In the genomic region with DNA sequence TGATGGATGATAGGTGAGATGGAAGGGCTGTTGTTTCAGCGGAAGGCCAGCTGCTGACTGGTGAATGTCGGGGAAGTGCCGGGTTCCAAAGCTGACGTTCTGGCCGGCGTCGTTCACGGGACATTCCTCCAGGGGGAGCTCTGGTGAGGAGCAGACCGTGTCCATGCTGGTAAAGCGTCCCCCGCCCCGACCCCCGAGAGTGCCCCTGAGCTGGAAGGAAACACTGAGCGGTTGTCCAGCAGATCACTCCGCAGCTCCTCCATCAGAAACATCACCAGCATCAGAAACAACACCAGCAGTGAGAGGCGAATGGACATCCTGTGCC, we compare ENCODE assay signal across 10 cellular contexts. TPM values are rescaled to one million over a fixed set of nuclear protein-coding genes. Genes with fewer than 3 reads are reported as not detected.
A peak's percentile ranks its signal among the peaks of the same experiment; 100 is the strongest.
DNase-seq lines count a peak whose midpoint lies in the region; ATAC-seq and TF ChIP-seq lines count a peak whose summit lies in the region.
"Had no signal": no experiment of that assay in that cellular context is flagged by ENCODE, and none has a peak within 500 bp of the region (broad histone marks: within the 10 kb centered on the region; RNA-seq: fewer than 3 reads in every experiment).

No MANE protein-coding gene starts in this region.

- WGBS in esophagus muscularis mucosa, result 13% methylated on average over 15 of the region's 16 CpGs

- H3K4me1 Mint-ChIP-seq in activated T-cell treated with anti-CD3 and anti-CD28 coated beads, Interleukin-2, amount 50 U/mL, for 24 hours (ENCODE audit: low read depth), result no peaks in the 10 kb centered on the region
- no peaks in the 10 kb centered on the region for H3K4me1 Mint-ChIP-seq in stimulated activated memory B cell treated with anti-CD40 and anti-IgM and Interleukin-4, amounts not matched to agents 10 μg/mL and 1 μg/mL and 100 μg/mL, for 72 hours
- H3K4me1 Mint-ChIP-seq: activated CD4-positive, alpha-beta T cell treated with anti-CD3 and anti-CD28 coated beads, Interleukin-2, amount 10 ng/mL, durations not matched to agents 7 days and 5 days had no signal

- no peaks in the 10 kb centered on the region for H3K36me3 Mint-ChIP-seq in activated T-cell treated with anti-CD3 and anti-CD28 coated beads, Interleukin-2, amount 50 U/mL, for 24 hours (ENCODE audit: low read depth)
- no peaks in the 10 kb centered on the region for H3K36me3 Mint-ChIP-seq in stimulated activated memory B cell treated with anti-CD40 and anti-IgM and Interleukin-4, amounts not matched to agents 10 μg/mL and 1 μg/mL and 100 μg/mL, for 72 hours
- H3K36me3 Mint-ChIP-seq: CD8-positive, alpha-beta memory T cell had no signal

- peaks cover 0 to 14% (median 2%) of the 10 kb centered on the region in 4 donors for H3K4me1 ChIP-seq in esophagus muscularis mucosa

- no peak overlapping the region for H3K4me3 Mint-ChIP-seq in activated T-cell treated with anti-CD3 and anti-CD28 coated beads, Interleukin-2, amount 50 U/mL, for 24 hours
- H3K4me3 Mint-ChIP-seq in stimulated activated memory B cell treated with anti-CD40 and anti-IgM and Interleukin-4, amounts not matched to agents 10 μg/mL and 1 μg/mL and 100 μg/mL, for 72 hours, result no peak overlapping the region
- H3K4me3 Mint-ChIP-seq: activated CD4-positive, alpha-beta T cell treated with anti-CD3 and anti-CD28 coated beads, Interleukin-2, amount 10 ng/mL, durations not matched to agents 7 days and 5 days; CD8-positive, alpha-beta memory T cell had no signal

- no peak overlapping the region for H3K4me3 ChIP-seq in esophagus muscularis mucosa

- peak; percentile 38 for DNase-seq in activated T-cell treated with anti-CD3 and anti-CD28 coated beads, Interleukin-2, amount 50 U/mL, for 24 hours
- no peak for DNase-seq in activated T-cell treated with anti-CD3 and anti-CD28 coated beads for 4 hours
- DNase-seq in esophagus muscularis mucosa (ENCODE audit: extremely low spot score), result no peak
- peak; percentile 5 for DNase-seq in stimulated activated CD8-positive, alpha-beta memory T cell treated with anti-CD3 and anti-CD28 coated beads, Interleukin-4, amount 100 ng/mL, for 24 hours (ENCODE audit: low read depth)
- DNase-seq: activated CD4-positive, alpha-beta T cell treated with anti-CD3 and anti-CD28 coated beads, Interleukin-2, amount 10 ng/mL, durations not matched to agents 7 days and 5 days; CD8-positive, alpha-beta memory T cell had no signal

- peaks cover 0 to 9% (median 3%) of the 10 kb centered on the region in 4 donors for H3K9me3 ChIP-seq in esophagus muscularis mucosa

- ATAC-seq in GM21786 (IDR thresholded peaks at IDR 0.05; ENCODE audit: unreplicated experiment) (no peak), HG02884 (IDR thresholded peaks at IDR 0.05; ENCODE audit: unreplicated experiment) (no peak)
- no peak for ATAC-seq in stimulated activated memory B cell treated with anti-CD40 and anti-IgM and Interleukin-4, amounts not matched to agents 10 μg/mL and 1 μg/mL and 100 μg/mL, for 72 hours

- peaks cover 3% of the 10 kb centered on the region for H3K9me3 Mint-ChIP-seq in activated T-cell treated with anti-CD3 and anti-CD28 coated beads, Interleukin-2, amount 50 U/mL, for 24 hours
- no peaks in the 10 kb centered on the region for H3K9me3 Mint-ChIP-seq in stimulated activated memory B cell treated with anti-CD40 and anti-IgM and Interleukin-4, amounts not matched to agents 10 μg/mL and 1 μg/mL and 100 μg/mL, for 72 hours
- H3K9me3 Mint-ChIP-seq: activated CD4-positive, alpha-beta T cell treated with anti-CD3 and anti-CD28 coated beads, Interleukin-2, amount 10 ng/mL, durations not matched to agents 7 days and 5 days had no signal

- peaks cover 70% of the 10 kb centered on the region for H3K27me3 Mint-ChIP-seq in activated T-cell treated with anti-CD3 and anti-CD28 coated beads, Interleukin-2, amount 50 U/mL, for 24 hours
- peaks cover 69% of the 10 kb centered on the region for H3K27me3 Mint-ChIP-seq in stimulated activated memory B cell treated with anti-CD40 and anti-IgM and Interleukin-4, amounts not matched to agents 10 μg/mL and 1 μg/mL and 100 μg/mL, for 72 hours

- no peak overlapping the region for H3K27ac ChIP-seq in esophagus muscularis mucosa (replicated peaks in 1 of 4)

- H3K27me3 ChIP-seq in esophagus muscularis mucosa, result peaks cover 0 to 97% (median 28%) of the 10 kb centered on the region in 4 donors

- no peak overlapping the region for H3K27ac Mint-ChIP-seq in activated T-cell treated with anti-CD3 and anti-CD28 coated beads, Interleukin-2, amount 50 U/mL, for 24 hours
- H3K27ac Mint-ChIP-seq in stimulated activated memory B cell treated with anti-CD40 and anti-IgM and Interleukin-4, amounts not matched to agents 10 μg/mL and 1 μg/mL and 100 μg/mL, for 72 hours, result no peak overlapping the region
- H3K27ac Mint-ChIP-seq: activated CD4-positive, alpha-beta T cell treated with anti-CD3 and anti-CD28 coated beads, Interleukin-2, amount 10 ng/mL, durations not matched to agents 7 days and 5 days; CD8-positive, alpha-beta memory T cell had no signal

- no peak for TF ChIP-seq POLR2A in esophagus muscularis mucosa (IDR thresholded peaks at IDR 0.05; ENCODE audit: low read depth)

- TF ChIP-seq CTCF in esophagus muscularis mucosa (IDR thresholded peaks at IDR 0.05), result peak; percentile 9 to 45 (median 26)

- TF ChIP-seq EP300 in Ishikawa (IDR thresholded peaks at IDR 0.05; ENCODE audit: borderline replicate concordance) (no peak), esophagus muscularis mucosa (IDR thresholded peaks at IDR 0.05) (no peak)

- TF ChIP-seq RAD21 in Ishikawa (IDR thresholded peaks at IDR 0.05; ENCODE audit: low read depth), result peak; percentile 30; the same call in 1 of the 2 replicates

- intact Hi-C loops in esophagus muscularis mucosa (cut with DNase I), result no loop called here

- no peaks in the 10 kb centered on the region for H3K36me3 ChIP-seq in esophagus muscularis mucosa

TF ChIP-seq in Ishikawa, 13 proteins besides CTCF, POLR2A, EP300 and RAD21:
- TF ChIP-seq, protein P1, sequence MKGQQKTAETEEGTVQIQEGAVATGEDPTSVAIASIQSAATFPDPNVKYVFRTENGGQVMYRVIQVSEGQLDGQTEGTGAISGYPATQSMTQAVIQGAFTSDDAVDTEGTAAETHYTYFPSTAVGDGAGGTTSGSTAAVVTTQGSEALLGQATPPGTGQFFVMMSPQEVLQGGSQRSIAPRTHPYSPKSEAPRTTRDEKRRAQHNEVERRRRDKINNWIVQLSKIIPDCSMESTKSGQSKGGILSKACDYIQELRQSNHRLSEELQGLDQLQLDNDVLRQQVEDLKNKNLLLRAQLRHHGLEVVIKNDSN (IDR thresholded peaks at IDR 0.05), result no peak
- TF ChIP-seq, protein P2, sequence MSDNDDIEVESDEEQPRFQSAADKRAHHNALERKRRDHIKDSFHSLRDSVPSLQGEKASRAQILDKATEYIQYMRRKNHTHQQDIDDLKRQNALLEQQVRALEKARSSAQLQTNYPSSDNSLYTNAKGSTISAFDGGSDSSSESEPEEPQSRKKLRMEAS (IDR thresholded peaks at IDR 0.05), result no peak
- TF ChIP-seq TCF12 (IDR thresholded peaks at IDR 0.05; ENCODE audit: low read depth) (no peak), TEAD4 (IDR thresholded peaks at IDR 0.05) (no peak), TAF1 (IDR thresholded peaks at IDR 0.05; ENCODE audit: low read depth) (no peak), CREB1 (IDR thresholded peaks at IDR 0.05; ENCODE audit: low read depth) (no peak), YY1 (IDR thresholded peaks at IDR 0.05; ENCODE audit: low read depth) (no peak), EGR1 (IDR thresholded peaks at IDR 0.05) (no peak), ZBTB7A (IDR thresholded peaks at IDR 0.05; ENCODE audit: low read depth) (no peak), NFIC (IDR thresholded peaks at IDR 0.05) (no peak), FOXM1 (IDR thresholded peaks at IDR 0.05; ENCODE audit: borderline replicate concordance, low read depth) (no peak), CEBPB (IDR thresholded peaks at IDR 0.05) (no peak)
- TF ChIP-seq, protein P3, sequence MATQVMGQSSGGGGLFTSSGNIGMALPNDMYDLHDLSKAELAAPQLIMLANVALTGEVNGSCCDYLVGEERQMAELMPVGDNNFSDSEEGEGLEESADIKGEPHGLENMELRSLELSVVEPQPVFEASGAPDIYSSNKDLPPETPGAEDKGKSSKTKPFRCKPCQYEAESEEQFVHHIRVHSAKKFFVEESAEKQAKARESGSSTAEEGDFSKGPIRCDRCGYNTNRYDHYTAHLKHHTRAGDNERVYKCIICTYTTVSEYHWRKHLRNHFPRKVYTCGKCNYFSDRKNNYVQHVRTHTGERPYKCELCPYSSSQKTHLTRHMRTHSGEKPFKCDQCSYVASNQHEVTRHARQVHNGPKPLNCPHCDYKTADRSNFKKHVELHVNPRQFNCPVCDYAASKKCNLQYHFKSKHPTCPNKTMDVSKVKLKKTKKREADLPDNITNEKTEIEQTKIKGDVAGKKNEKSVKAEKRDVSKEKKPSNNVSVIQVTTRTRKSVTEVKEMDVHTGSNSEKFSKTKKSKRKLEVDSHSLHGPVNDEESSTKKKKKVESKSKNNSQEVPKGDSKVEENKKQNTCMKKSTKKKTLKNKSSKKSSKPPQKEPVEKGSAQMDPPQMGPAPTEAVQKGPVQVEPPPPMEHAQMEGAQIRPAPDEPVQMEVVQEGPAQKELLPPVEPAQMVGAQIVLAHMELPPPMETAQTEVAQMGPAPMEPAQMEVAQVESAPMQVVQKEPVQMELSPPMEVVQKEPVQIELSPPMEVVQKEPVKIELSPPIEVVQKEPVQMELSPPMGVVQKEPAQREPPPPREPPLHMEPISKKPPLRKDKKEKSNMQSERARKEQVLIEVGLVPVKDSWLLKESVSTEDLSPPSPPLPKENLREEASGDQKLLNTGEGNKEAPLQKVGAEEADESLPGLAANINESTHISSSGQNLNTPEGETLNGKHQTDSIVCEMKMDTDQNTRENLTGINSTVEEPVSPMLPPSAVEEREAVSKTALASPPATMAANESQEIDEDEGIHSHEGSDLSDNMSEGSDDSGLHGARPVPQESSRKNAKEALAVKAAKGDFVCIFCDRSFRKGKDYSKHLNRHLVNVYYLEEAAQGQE (IDR thresholded peaks at IDR 0.05; ENCODE audit: low read depth), result no peak
TF ChIP-seq in Ishikawa: peak in this region for 0.

RNA-seq across cellular contexts. Expression of a gene that starts 18.6 kb away (rescaled TPM):
- total RNA-seq in esophagus muscularis mucosa, result 10 to 100 TPM in 1 of 4 donors, 1 to 10 TPM in 3; 2.9 to 10.3 (median 8.4) TPM
- total RNA-seq: activated CD4-positive, alpha-beta T cell treated with anti-CD3 and anti-CD28 coated beads, Interleukin-2, amount 10 ng/mL, durations not matched to agents 7 days and 5 days; CD8-positive, alpha-beta memory T cell had no signal

Comparison
In these comparisons a context has a peak if more than half of its experiments do, and no peak if none do; other contexts are left out.
1. DNase-seq: peak in activated T-cell treated with anti-CD3 and anti-CD28 coated beads, Interleukin-2, amount 50 U/mL, for 24 hours (single experiment) and stimulated activated CD8-positive, alpha-beta memory T cell treated with anti-CD3 and anti-CD28 coated beads, Interleukin-4, amount 100 ng/mL, for 24 hours (single experiment); none in activated T-cell treated with anti-CD3 and anti-CD28 coated beads for 4 hours (single experiment) and esophagus muscularis mucosa (single experiment).